In genomic region chr10:114163062-114163861, GRCh38 we compare ENCODE assay signal across 13 cellular contexts. TPM values are rescaled to one million over a fixed set of nuclear protein-coding genes. Genes with fewer than 3 reads are reported as not detected.
DNase-seq lines count a peak whose midpoint lies in the region; ATAC-seq and TF ChIP-seq lines count a peak whose summit lies in the region.
"Had no signal": no experiment of that assay in that cellular context is flagged by ENCODE, and none has a peak within 500 bp of the region (broad histone marks: within the 10 kb centered on the region; RNA-seq: fewer than 3 reads in every experiment).

No MANE protein-coding gene starts in this region.

- H3K27ac ChIP-seq in left ventricle myocardium inferior (replicated peaks) = peak overlapping the region; percentile 41

- H3K4me1 Mint-ChIP-seq in mesothelial cell of epicardium = peaks cover 45% of the 10 kb centered on the region
- peaks cover 47% of the 10 kb centered on the region for H3K4me1 Mint-ChIP-seq in stimulated activated naive CD8-positive, alpha-beta T cell treated with anti-CD3 and anti-CD28 coated beads, Interleukin-15, amount 100 ng/mL, for 72 hours

- peaks cover 4% of the 10 kb centered on the region for H3K9me3 ChIP-seq in left ventricle myocardium inferior (replicated peaks)

- no peaks in the 10 kb centered on the region for H3K27me3 ChIP-seq in left ventricle myocardium inferior (ENCODE audit: low read depth)
- H3K27me3 ChIP-seq: breast epithelium had no signal

- in situ Hi-C loops in astrocyte of the spinal cord (cut with HindIII; ENCODE audit: low sequenced_read_pairs) = no loop called here

- ATAC-seq in Right ventricle myocardium inferior = no peak
- no peak for ATAC-seq in stimulated activated naive CD8-positive, alpha-beta T cell treated with anti-CD3 and anti-CD28 coated beads, Interleukin-15, amount 100 ng/mL, for 72 hours

- DNase-seq in left ventricle myocardium inferior = no peak
- DNase-seq in Right ventricle myocardium inferior (ENCODE audit: missing footprints) = no peak
- DNase-seq in astrocyte of the spinal cord (ENCODE audit: low read depth, low spot score) = peak; percentile 41
- no peak for DNase-seq in mesothelial cell of epicardium (ENCODE audit: low spot score in 2 of 2, unreplicated experiment in 2 of 2)
- no peak for DNase-seq in retina
- DNase-seq in NCI-H82 (lab: John Stamatoyannopoulos, UW) = no peak
- DNase-seq in stimulated activated naive CD8-positive, alpha-beta T cell treated with anti-CD3 and anti-CD28 coated beads, Interleukin-15, amount 100 ng/mL, for 72 hours = no peak
- DNase-seq in activated effector memory CD4-positive, alpha-beta T cell treated with anti-CD3 and anti-CD28 coated beads, Interleukin-2, amount 50 U/mL, for 16 hours = no peak
- DNase-seq: NCI-H1105 treated with DMSO at 0.1 percent for 48 hours, NCI-H524 treated with DMSO at 0.1 percent for 48 hours, Right ventricle myocardium superior had no signal

- H3K4me3 ChIP-seq in left ventricle myocardium inferior (no peak overlapping the region), astrocyte of the spinal cord (ENCODE audit: low read depth, low read length) (no peak overlapping the region)
- H3K4me3 ChIP-seq: breast epithelium, skin epidermis had no signal

- TF ChIP-seq CTCF in left ventricle myocardium inferior (IDR thresholded peaks at IDR 0.05; ENCODE audit: borderline replicate concordance) (no peak), astrocyte of the spinal cord (IDR thresholded peaks at IDR 0.05; ENCODE audit: low read depth, low read length) (no peak), mesothelial cell of epicardium (IDR thresholded peaks at IDR 0.05; ENCODE audit: unreplicated experiment) (no peak)

- H3K4me3 Mint-ChIP-seq in mesothelial cell of epicardium = peak overlapping the region; percentile 52
- H3K4me3 Mint-ChIP-seq in stimulated activated naive CD8-positive, alpha-beta T cell treated with anti-CD3 and anti-CD28 coated beads, Interleukin-15, amount 100 ng/mL, for 72 hours = peak overlapping the region in 1 of 2 donors; percentile 5

- H3K36me3 ChIP-seq in left ventricle myocardium inferior = peaks cover 29% of the 10 kb centered on the region

- H3K9me3 Mint-ChIP-seq in mesothelial cell of epicardium = peaks cover 4% of the 10 kb centered on the region
- peaks cover 0 to under 1% of the 10 kb centered on the region in 2 donors for H3K9me3 Mint-ChIP-seq in stimulated activated naive CD8-positive, alpha-beta T cell treated with anti-CD3 and anti-CD28 coated beads, Interleukin-15, amount 100 ng/mL, for 72 hours

- no peaks in the 10 kb centered on the region for H3K27me3 Mint-ChIP-seq in mesothelial cell of epicardium (ENCODE audit: low read depth)
- no peaks in the 10 kb centered on the region for H3K27me3 Mint-ChIP-seq in stimulated activated naive CD8-positive, alpha-beta T cell treated with anti-CD3 and anti-CD28 coated beads, Interleukin-15, amount 100 ng/mL, for 72 hours

- intact Hi-C loops in left ventricle myocardium inferior (cut with micrococcal nuclease) (no loop called here), Right ventricle myocardium inferior (cut with DNase I) (no loop called here)

- H3K27ac Mint-ChIP-seq in mesothelial cell of epicardium = peak overlapping the region; percentile 99
- no peak overlapping the region for H3K27ac Mint-ChIP-seq in stimulated activated naive CD8-positive, alpha-beta T cell treated with anti-CD3 and anti-CD28 coated beads, Interleukin-15, amount 100 ng/mL, for 72 hours

- peaks cover 30% of the 10 kb centered on the region for H3K36me3 Mint-ChIP-seq in mesothelial cell of epicardium

- H3K4me1 ChIP-seq in left ventricle myocardium inferior = peaks cover 57% of the 10 kb centered on the region
- H3K4me1 ChIP-seq: breast epithelium had no signal

RNA-seq across cellular contexts. Expression of gene CCDC186, which starts 10.7 kb away (rescaled TPM):
- 18.8 TPM for total RNA-seq in left ventricle myocardium inferior
- total RNA-seq in Right ventricle myocardium inferior = 17.4 TPM
- 37.9 to 42.4 TPM (median 39.2 TPM) in 3 replicates for total RNA-seq in mesothelial cell of epicardium

RNA-seq across cellular contexts. Expression of gene TDRD1, which starts 15.9 kb away (rescaled TPM):
- 1.9 TPM for total RNA-seq in left ventricle myocardium inferior
- total RNA-seq in Right ventricle myocardium inferior = 4.0 TPM
- total RNA-seq in mesothelial cell of epicardium = not detected in 3 replicates
